In genomic region chr6:43798688-43799444, GRCh38 we compare ENCODE assay signal across 8 cellular contexts. TPM values are rescaled to one million over a fixed set of nuclear protein-coding genes. Genes with fewer than 3 reads are reported as not detected.
A peak's percentile ranks its signal among the peaks of the same experiment; 100 is the strongest.
DNase-seq lines count a peak whose midpoint lies in the region; ATAC-seq and TF ChIP-seq lines count a peak whose summit lies in the region.

No MANE protein-coding gene starts in this region.

- peak overlapping the region; percentile 11 for H2BK12ac ChIP-seq in neuronal stem cell (ENCODE audit: low read length)

- no peak overlapping the region for H2AFZ ChIP-seq in neuronal stem cell (ENCODE audit: low read length)

- H2BK120ac ChIP-seq in neuronal stem cell (ENCODE audit: low read depth, low read length), result no peak overlapping the region

- H3K4ac ChIP-seq in neuronal stem cell (ENCODE audit: low read length), result no peak overlapping the region

- H4K8ac ChIP-seq in neuronal stem cell (ENCODE audit: low read depth, low read length), result no peak overlapping the region

- H3K79me1 ChIP-seq in neuronal stem cell (ENCODE audit: low read depth, low read length), result no peaks in the 10 kb centered on the region

- no peak overlapping the region for H2BK5ac ChIP-seq in neuronal stem cell (ENCODE audit: low read length)

- H3K36me3 ChIP-seq in BE2C (no peaks in the 10 kb centered on the region), endocrine pancreas (ENCODE audit: control insufficient read depth, insufficient read depth, low read length) (no peaks in the 10 kb centered on the region), neuronal stem cell (replicated peaks in 1 of 2; ENCODE audit: control insufficient read depth in 2 of 2, insufficient read depth in 2 of 2, low read length in 2 of 2) (no peaks in the 10 kb centered on the region)

- no peak overlapping the region for H3K27ac ChIP-seq in neuronal stem cell (replicated peaks; ENCODE audit: low read length)

- H3K9ac ChIP-seq in endocrine pancreas (ENCODE audit: control insufficient read depth, insufficient read depth, low read length) (peak overlapping the region; percentile 35), neuronal stem cell (ENCODE audit: low read depth, low read length, poor library complexity) (no peak overlapping the region)

- peak overlapping the region; percentile 25 for H3K18ac ChIP-seq in neuronal stem cell (ENCODE audit: low read length)

- no peak overlapping the region for H3K4me3 ChIP-seq in BE2C (ENCODE audit: low read depth, low read length)
- no peak overlapping the region for H3K4me3 ChIP-seq in endocrine pancreas (ENCODE audit: control insufficient read depth, insufficient read depth, low read length)
- no peak overlapping the region for H3K4me3 ChIP-seq in neuronal stem cell (ENCODE audit: low read length in 2 of 2)

- peak overlapping the region; percentile 22 for H2BK15ac ChIP-seq in neuronal stem cell (ENCODE audit: low read length)

- peak overlapping the region; percentile 44 for H2AK5ac ChIP-seq in neuronal stem cell (ENCODE audit: low read depth, low read length)

- no peak for TF ChIP-seq CTCF in BE2C (IDR thresholded peaks at IDR 0.05; ENCODE audit: low read depth, low read length)

- H3K4me1 ChIP-seq in BE2C, result peaks cover 19% of the 10 kb centered on the region
- H3K4me1 ChIP-seq in endocrine pancreas (ENCODE audit: control insufficient read depth, insufficient read depth, low read length), result no peaks in the 10 kb centered on the region
- peaks cover 0 to 5% of the 10 kb centered on the region in 2 donors for H3K4me1 ChIP-seq in neuronal stem cell (ENCODE audit: control insufficient read depth in 2 of 2, insufficient read depth in 1 of 2, low read depth in 1 of 2, low read length in 2 of 2)

- no peak overlapping the region for H4K91ac ChIP-seq in neuronal stem cell (ENCODE audit: low read depth, low read length, poor library complexity)

- peak overlapping the region; percentile 38 for H3K23ac ChIP-seq in neuronal stem cell (ENCODE audit: low read depth, low read length, poor library complexity)

- H3K14ac ChIP-seq in neuronal stem cell (ENCODE audit: low read length), result peak overlapping the region; percentile 72

- H3K9me3 ChIP-seq in BE2C (no peaks in the 10 kb centered on the region), endocrine pancreas (ENCODE audit: control insufficient read depth, low read length) (no peaks in the 10 kb centered on the region), neuronal stem cell (replicated peaks in 1 of 2; ENCODE audit: control insufficient read depth in 2 of 2, insufficient read depth in 1 of 2, low read depth in 1 of 2, low read length in 2 of 2) (no peaks in the 10 kb centered on the region)

- DNase-seq in BE2C (peak; percentile 76), OCI-M1 (lab: John Stamatoyannopoulos, UW) (peak; percentile 70), neuronal stem cell (ENCODE audit: low spot score) (no peak), globus pallidus (ENCODE audit: low spot score) (no peak), DMS79 treated with DMSO at 0.1 percent for 48 hours (lab: John Stamatoyannopoulos, UW) (no peak)
- no peak for DNase-seq in stimulated activated naive CD4-positive, alpha-beta T cell (lab: John Stamatoyannopoulos, UW)

- H3K4me2 ChIP-seq in neuronal stem cell (ENCODE audit: insufficient read depth, low read length, poor library complexity, severe bottlenecking), result no peak overlapping the region

- no CpG with 5 or more reads among the region's 10 CpGs for WGBS in neuronal stem cell (ENCODE audit: extremely low coverage in 2 of 2, insufficient read length in 2 of 2, insufficient replicate concordance in 1 of 2), 2 donors

- peak; percentile 58 for ATAC-seq in GM21423 (IDR thresholded peaks at IDR 0.05; ENCODE audit: unreplicated experiment)

- no peaks in the 10 kb centered on the region for H3K27me3 ChIP-seq in BE2C
- no peaks in the 10 kb centered on the region for H3K27me3 ChIP-seq in endocrine pancreas (ENCODE audit: control insufficient read depth, insufficient read depth, low read length)
- H3K27me3 ChIP-seq in neuronal stem cell (ENCODE audit: control insufficient read depth in 3 of 3, insufficient read depth in 3 of 3, low read depth in 1 of 3, low read length in 3 of 3), result peaks cover 0 to 54% (median 0%) of the 10 kb centered on the region in 3 experiments

RNA-seq across cellular contexts. Expression of gene VEGFA, which starts 28.9 kb away (rescaled TPM):
- 154 TPM for polyA plus RNA-seq in BE2C (2012; ENCODE audit: insufficient read depth, insufficient read length, low read depth)
- 29.0 TPM for polyA plus RNA-seq in neuronal stem cell (2013, experiment 1 of 2)
- 29.1 TPM for polyA plus RNA-seq in neuronal stem cell (2013, experiment 2 of 2)

Comparison
In these comparisons a context has a peak if more than half of its experiments do, and no peak if none do; other contexts are left out.
1. DNase-seq: peak in BE2C (single experiment) and OCI-M1 (single experiment); none in neuronal stem cell (single experiment), globus pallidus (single experiment), stimulated activated naive CD4-positive, alpha-beta T cell (0 of 6) and DMS79 treated with DMSO at 0.1 percent for 48 hours (single experiment).